Comparison of ENCODE assay signal across 30 cellular contexts in the genomic region with DNA sequence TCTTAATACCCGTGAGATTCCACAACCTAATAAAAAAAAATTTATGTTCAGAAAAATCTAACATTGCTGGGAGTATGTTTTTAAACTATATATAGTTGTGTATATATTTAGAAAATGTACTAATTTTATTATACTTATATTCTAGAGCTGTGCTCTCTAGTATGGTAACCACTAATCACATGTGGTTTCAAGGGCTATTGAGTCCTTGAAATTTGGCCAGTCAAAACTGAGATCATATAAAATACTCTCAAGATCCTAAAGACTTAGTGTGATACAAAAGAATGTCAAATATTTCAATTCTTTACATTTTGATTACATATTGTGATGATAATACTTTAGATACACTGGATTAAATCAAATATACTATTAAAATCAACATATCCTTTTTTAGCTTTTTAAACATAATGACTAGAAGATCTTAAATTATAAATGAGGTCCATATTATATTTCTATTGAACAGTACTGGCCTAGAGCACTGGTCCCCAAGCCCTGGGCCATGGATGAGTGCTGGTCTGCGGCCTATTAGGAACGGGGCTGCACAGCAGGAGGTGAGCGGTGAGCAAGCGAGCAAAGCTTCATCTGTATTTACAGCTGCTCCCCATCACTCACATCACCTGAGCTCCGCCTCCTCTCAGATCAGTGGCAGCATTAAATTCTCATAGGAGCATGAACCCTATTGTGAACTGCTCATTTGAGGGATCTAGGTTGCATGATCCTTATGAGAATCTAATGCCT.
"Had no signal": no experiment of that assay in that cellular context is flagged by ENCODE, and none has a peak within 500 bp of the region (broad histone marks: within the 10 kb centered on the region; RNA-seq: fewer than 3 reads in every experiment).

No MANE protein-coding gene starts in this region.

- H3K4me3 ChIP-seq: left lung, lower lobe of right lung, neural progenitor cell, psoas muscle, right atrium auricular region, right lobe of liver, smooth muscle cell, transverse colon, upper lobe of left lung, vagina had no signal

- H3K36me3 Mint-ChIP-seq: mesothelial cell of epicardium; naive B cell; neural progenitor cell; stimulated activated memory B cell treated with anti-CD40 and anti-IgM and Interleukin-4, amounts not matched to agents 10 μg/mL and 1 μg/mL and 100 μg/mL, for 72 hours had no signal

- H3K9me3 Mint-ChIP-seq: neural progenitor cell; stimulated activated memory B cell treated with anti-CD40 and anti-IgM and Interleukin-4, amounts not matched to agents 10 μg/mL and 1 μg/mL and 100 μg/mL, for 72 hours; stimulated activated naive CD8-positive, alpha-beta T cell treated with anti-CD3 and anti-CD28 coated beads, Interleukin-15, amount 100 ng/mL, for 72 hours had no signal

- H3K27ac ChIP-seq: left lung, lower lobe of right lung, neural progenitor cell, neutrophil, parathyroid adenoma, psoas muscle, right atrium auricular region, right lobe of liver, transverse colon, upper lobe of left lung, vagina had no signal

- H3K4me3 Mint-ChIP-seq: mesothelial cell of epicardium; naive B cell; natural killer cell; nephron progenitor cell; neural progenitor cell; stimulated activated memory B cell treated with anti-CD40 and anti-IgM and Interleukin-4, amounts not matched to agents 10 μg/mL and 1 μg/mL and 100 μg/mL, for 72 hours; stimulated activated naive CD8-positive, alpha-beta T cell treated with anti-CD3 and anti-CD28 coated beads, Interleukin-15, amount 100 ng/mL, for 72 hours had no signal

- DNase-seq: hypothalamus; islet precursor cell; left colon; left lung; lower lobe of right lung; mammary epithelial cell; mesendoderm; naive B cell; natural killer cell; nephron progenitor cell; occipital lobe; psoas muscle; right lobe of liver; stimulated activated CD4-positive, alpha-beta T cell treated with anti-CD3 and anti-CD28 coated beads, Interleukin-1b, Interleukin-23, amount 100 ng/mL, for 48 hours; stimulated activated CD4-positive, alpha-beta T cell treated with anti-CD3 and anti-CD28 coated beads, Interleukin-2, amount 100 ng/mL, for 48 hours; stimulated activated CD4-positive, alpha-beta T cell treated with anti-CD3 and anti-CD28 coated beads, Interleukin-4, amount 100 ng/mL, for 4 hours; stimulated activated CD8-positive, alpha-beta memory T cell treated with anti-CD3 and anti-CD28 coated beads, Interleukin-4, amount 100 ng/mL, for 48 hours; stimulated activated naive CD4-positive, alpha-beta T cell treated with Interleukin-2 at 50 U/mL for 16 hours; stimulated activated naive CD8-positive, alpha-beta T cell treated with anti-CD3 and anti-CD28 coated beads, Interleukin-15, amount 100 ng/mL, for 72 hours; substantia nigra; transverse colon; upper lobe of left lung had no signal

- H3K27me3 ChIP-seq: left lung, neural progenitor cell, neutrophil, right atrium auricular region, right lobe of liver, transverse colon, upper lobe of left lung, vagina had no signal

- H3K27me3 Mint-ChIP-seq: naive B cell; stimulated activated memory B cell treated with anti-CD40 and anti-IgM and Interleukin-4, amounts not matched to agents 10 μg/mL and 1 μg/mL and 100 μg/mL, for 72 hours; stimulated activated naive CD8-positive, alpha-beta T cell treated with anti-CD3 and anti-CD28 coated beads, Interleukin-15, amount 100 ng/mL, for 72 hours had no signal

- H3K4me1 Mint-ChIP-seq: naive B cell; natural killer cell; nephron progenitor cell; neural progenitor cell; stimulated activated memory B cell treated with anti-CD40 and anti-IgM and Interleukin-4, amounts not matched to agents 10 μg/mL and 1 μg/mL and 100 μg/mL, for 72 hours; stimulated activated naive CD8-positive, alpha-beta T cell treated with anti-CD3 and anti-CD28 coated beads, Interleukin-15, amount 100 ng/mL, for 72 hours had no signal

- H3K9me3 ChIP-seq: left lung, lower lobe of right lung, psoas muscle, right atrium auricular region, right lobe of liver, transverse colon, upper lobe of left lung, vagina had no signal

- H3K9ac ChIP-seq: neural progenitor cell, parathyroid adenoma had no signal

- H3K36me3 ChIP-seq: left lung, lower lobe of right lung, neural progenitor cell, neutrophil, right atrium auricular region, right lobe of liver, transverse colon, upper lobe of left lung, vagina had no signal

- H2AFZ ChIP-seq: neural progenitor cell, parathyroid adenoma had no signal

- H3K4me1 ChIP-seq: left lung, lower lobe of right lung, neural progenitor cell, parathyroid adenoma, psoas muscle, right atrium auricular region, right lobe of liver, transverse colon, upper lobe of left lung, vagina had no signal

- H3K27ac Mint-ChIP-seq: mesothelial cell of epicardium; naive B cell; natural killer cell; nephron progenitor cell; neural progenitor cell; stimulated activated memory B cell treated with anti-CD40 and anti-IgM and Interleukin-4, amounts not matched to agents 10 μg/mL and 1 μg/mL and 100 μg/mL, for 72 hours; stimulated activated naive CD8-positive, alpha-beta T cell treated with anti-CD3 and anti-CD28 coated beads, Interleukin-15, amount 100 ng/mL, for 72 hours had no signal

- H3K4me2 ChIP-seq: neural progenitor cell, smooth muscle cell had no signal
